ENCODE assay signal across 9 cellular contexts in genomic region chr7:41003031-41003925, GRCh38.
DNase-seq lines count a peak whose midpoint lies in the region; ATAC-seq, FAIRE-seq and TF ChIP-seq lines count a peak whose summit lies in the region.
"Had no signal": no experiment of that assay in that cellular context is flagged by ENCODE, and none has a peak within 500 bp of the region (broad histone marks: within the 10 kb centered on the region; RNA-seq: fewer than 3 reads in every experiment).

No MANE protein-coding gene starts in this region.

- no peaks in the 10 kb centered on the region for H3K36me3 Mint-ChIP-seq in activated CD4-positive, alpha-beta T cell treated with anti-CD3 and anti-CD28 coated beads for 36 hours (ENCODE audit: low read depth)
- H3K36me3 Mint-ChIP-seq: stimulated activated effector memory CD8-positive, alpha-beta T cell treated with anti-CD3 and anti-CD28 coated beads, Interleukin-12 subunit alpha, Interleukin-12 subunit beta, amount 100 ng/mL, for 72 hours had no signal

- H3K79me2 ChIP-seq in PC-3 (ENCODE audit: low read length) (no peaks in the 10 kb centered on the region), endothelial cell of umbilical vein (ENCODE audit: control insufficient read depth, insufficient read depth, low read length) (no peaks in the 10 kb centered on the region)

- H3K9me2 ChIP-seq in PC-3 (replicated peaks; ENCODE audit: low read length) = no peaks in the 10 kb centered on the region

- H3K9ac ChIP-seq in PC-3 (ENCODE audit: low read length) (no peak overlapping the region; the same call in 1 of the 2 replicates), endothelial cell of umbilical vein (replicated peaks; ENCODE audit: extremely low read depth, insufficient read depth, low read length) (no peak overlapping the region)

- H3K4me1 ChIP-seq in PC-3 (ENCODE audit: insufficient read depth, low read length) (peaks cover 54% of the 10 kb centered on the region), endothelial cell of umbilical vein (ENCODE audit: control insufficient read depth, extremely low read depth, insufficient read depth, low read length) (no peaks in the 10 kb centered on the region)

- no peak for TF ChIP-seq POLR2A in endothelial cell of umbilical vein (IDR thresholded peaks at IDR 0.05; ENCODE audit: low read depth, low read length)

- H3K9me1 ChIP-seq in endothelial cell of umbilical vein (replicated peaks; ENCODE audit: control insufficient read depth, extremely low read depth, insufficient read depth, low read length) = no peaks in the 10 kb centered on the region

- POLR2A ChIA-PET in activated CD4-positive, alpha-beta T cell treated with anti-CD3 and anti-CD28 coated beads for 36 hours (lab: Charles Lee) = no interaction called here
- POLR2A ChIA-PET in HEK293T (lab: Yijun Ruan, JAX) (no interaction called here), PC-3 (lab: Charles Lee; ENCODE audit: unreplicated experiment) (interaction anchor here (0.8 kb wide), 1 partner anchor 696 kb away, joined by 3 read pairs; no protein-coding TSS in a partner anchor), endothelial cell of umbilical vein (lab: Charles Lee) (no interaction called here)

- H3K27ac ChIP-seq in PC-3 (ENCODE audit: low read length) = peak overlapping the region; percentile 84
- H3K27ac ChIP-seq in endothelial cell of umbilical vein (ENCODE audit: insufficient read depth, low read depth, low read length) = no peak overlapping the region

- H3K4me2 ChIP-seq in PC-3 (ENCODE audit: low read length) = no peak overlapping the region
- no peak overlapping the region for H3K4me2 ChIP-seq in endothelial cell of umbilical vein (ENCODE audit: insufficient read depth, low read length)

- peak; percentile 71 for DNase-seq in activated CD4-positive, alpha-beta T cell treated with anti-CD3 and anti-CD28 coated beads for 36 hours
- no peak for DNase-seq in activated CD4-positive, alpha-beta T cell treated with anti-CD3 and anti-CD28 coated beads, Interleukin-2, amount 50 U/mL, for 1 hour
- peak; percentile 36 for DNase-seq in HEK293T (ENCODE audit: extremely low spot score)
- peak; percentile 79 for DNase-seq in PC-3
- peak; percentile 80 for DNase-seq in endothelial cell of umbilical vein (ENCODE audit: low read depth, low spot score)
- DNase-seq in omental fat pad (ENCODE audit: low spot score) = peak; percentile 23
- DNase-seq in NCI-H2227 (lab: John Stamatoyannopoulos, UW; ENCODE audit: unreplicated experiment) = no peak

- H3K4me1 Mint-ChIP-seq in activated CD4-positive, alpha-beta T cell treated with anti-CD3 and anti-CD28 coated beads for 36 hours = no peaks in the 10 kb centered on the region
- H3K4me1 Mint-ChIP-seq: stimulated activated effector memory CD8-positive, alpha-beta T cell treated with anti-CD3 and anti-CD28 coated beads, Interleukin-12 subunit alpha, Interleukin-12 subunit beta, amount 100 ng/mL, for 72 hours had no signal

- BruUV-seq in PC-3 (replicated peaks; lab: Mats Ljungman, UMichigan) (no TSS peak), endothelial cell of umbilical vein (replicated peaks; lab: Mats Ljungman, UMichigan) (no TSS peak)

- no peak for ATAC-seq in activated CD4-positive, alpha-beta T cell treated with anti-CD3 and anti-CD28 coated beads for 36 hours
- ATAC-seq in PC-3 = peak; percentile 23
- no peak for ATAC-seq in omental fat pad (ENCODE audit: low FRiP score)
- no peak for ATAC-seq in HG03520 (IDR thresholded peaks at IDR 0.05; ENCODE audit: unreplicated experiment)
- ATAC-seq: stimulated activated effector memory CD8-positive, alpha-beta T cell treated with anti-CD3 and anti-CD28 coated beads, Interleukin-12 subunit alpha, Interleukin-12 subunit beta, amount 100 ng/mL, for 72 hours had no signal

- H3K27me3 ChIP-seq in PC-3 (ENCODE audit: low read length) = no peaks in the 10 kb centered on the region
- no peaks in the 10 kb centered on the region for H3K27me3 ChIP-seq in endothelial cell of umbilical vein (ENCODE audit: control insufficient read depth in 2 of 2, insufficient read depth in 2 of 2, low read length in 2 of 2)

- H3K9me3 ChIP-seq in PC-3 (ENCODE audit: low read length) = no peaks in the 10 kb centered on the region
- no peaks in the 10 kb centered on the region for H3K9me3 ChIP-seq in endothelial cell of umbilical vein (replicated peaks; ENCODE audit: control insufficient read depth, insufficient read depth, low read length)

- no peaks in the 10 kb centered on the region for H3K9me3 Mint-ChIP-seq in activated CD4-positive, alpha-beta T cell treated with anti-CD3 and anti-CD28 coated beads for 36 hours (ENCODE audit: low read depth)

- no peaks in the 10 kb centered on the region for H3K27me3 Mint-ChIP-seq in activated CD4-positive, alpha-beta T cell treated with anti-CD3 and anti-CD28 coated beads for 36 hours

- no peak overlapping the region for H3K27ac Mint-ChIP-seq in activated CD4-positive, alpha-beta T cell treated with anti-CD3 and anti-CD28 coated beads for 36 hours
- H3K27ac Mint-ChIP-seq: stimulated activated effector memory CD8-positive, alpha-beta T cell treated with anti-CD3 and anti-CD28 coated beads, Interleukin-12 subunit alpha, Interleukin-12 subunit beta, amount 100 ng/mL, for 72 hours had no signal

- H4K20me1 ChIP-seq in PC-3 (ENCODE audit: low read length) = no peaks in the 10 kb centered on the region
- H4K20me1 ChIP-seq in endothelial cell of umbilical vein (replicated peaks; ENCODE audit: control insufficient read depth, extremely low read depth, insufficient read depth, low read length) = no peaks in the 10 kb centered on the region

- no peaks in the 10 kb centered on the region for H3F3A ChIP-seq in PC-3 (ENCODE audit: low read length, unreplicated experiment)

- no peaks in the 10 kb centered on the region for H3K36me3 ChIP-seq in PC-3 (ENCODE audit: low read depth, low read length)
- no peaks in the 10 kb centered on the region for H3K36me3 ChIP-seq in endothelial cell of umbilical vein (ENCODE audit: control insufficient read depth in 2 of 2, extremely low read depth in 1 of 2, insufficient read depth in 2 of 2, low read length in 2 of 2)

- no peak overlapping the region for H3K4me3 Mint-ChIP-seq in activated CD4-positive, alpha-beta T cell treated with anti-CD3 and anti-CD28 coated beads for 36 hours
- H3K4me3 Mint-ChIP-seq: stimulated activated effector memory CD8-positive, alpha-beta T cell treated with anti-CD3 and anti-CD28 coated beads, Interleukin-12 subunit alpha, Interleukin-12 subunit beta, amount 100 ng/mL, for 72 hours had no signal

- dilution Hi-C loops in endothelial cell of umbilical vein (cut with MboI; ENCODE audit: extremely low pct_ligation_motif_present, low sequenced_read_pairs) = no loop called here

- TF ChIP-seq CTCF in PC-3 (conservative IDR thresholded peaks at IDR 0.05; ENCODE audit: low read depth, low read length) = peak; percentile 92
- peak; percentile 73 to 77 for TF ChIP-seq CTCF in endothelial cell of umbilical vein (IDR thresholded peaks at IDR 0.05; ENCODE audit: extremely low read depth in 1 of 2, insufficient read depth in 1 of 2, low read depth in 1 of 2, low read length in 2 of 2)
- TF ChIP-seq CTCF in omental fat pad (IDR thresholded peaks at IDR 0.05) = no peak

- intact Hi-C loops in activated CD4-positive, alpha-beta T cell treated with anti-CD3 and anti-CD28 coated beads for 36 hours (cut with DNase I, micrococcal nuclease) = loop anchor here in 1 of 2 experiments (5.0 kb wide), 1 partner anchor 694 kb away; no protein-coding TSS in a partner anchor
- intact Hi-C loops in PC-3 (cut with micrococcal nuclease) (no loop called here), endothelial cell of umbilical vein (cut with micrococcal nuclease) (loop anchor here (1.0 to 10.0 kb wide), 7 partner anchors 187 to 771 kb away; no protein-coding TSS in a partner anchor)

- H2AFZ ChIP-seq in PC-3 (ENCODE audit: low read length) = no peak overlapping the region
- no peak overlapping the region for H2AFZ ChIP-seq in endothelial cell of umbilical vein (ENCODE audit: low read depth, low read length)

- peak; percentile 76 for FAIRE-seq in endothelial cell of umbilical vein (lab: Jason Lieb, UNC)

- CTCF ChIA-PET in activated CD4-positive, alpha-beta T cell treated with anti-CD3 and anti-CD28 coated beads for 36 hours (lab: Charles Lee) = interaction anchor here (0.5 to 3.0 kb wide), 4 partner anchors 9 to 436 kb away, joined by 3 to 13 read pairs (median 4); no protein-coding TSS in a partner anchor
- CTCF ChIA-PET in HEK293T (lab: Yijun Ruan, JAX) (interaction anchor here (0.7 to 2.0 kb wide), 11 partner anchors 9 to 713 kb away, joined by 3 to 7 read pairs (median 3); no protein-coding TSS in a partner anchor), PC-3 (lab: Charles Lee) (interaction anchor here (0.6 kb wide), 2 partner anchors 27 to 165 kb away, joined by 3 to 4 read pairs; no protein-coding TSS in a partner anchor), endothelial cell of umbilical vein (lab: Charles Lee) (interaction anchor here (0.5 to 5.8 kb wide), 49 partner anchors 8 to 1896 kb away, joined by 3 to 87 read pairs (median 3); partner anchors contain the start of gene INHBA)

- H3K4me3 ChIP-seq in PC-3 (ENCODE audit: low read length) (no peak overlapping the region), endothelial cell of umbilical vein (replicated peaks in 1 of 3; ENCODE audit: insufficient read depth in 1 of 3, low read depth in 1 of 3, low read length in 3 of 3) (no peak overlapping the region)

TF ChIP-seq in HEK293T, 16 proteins besides CTCF, POLR2A, EP300 and RAD21 (continues in another document):
- TF ChIP-seq FOXM1 (IDR thresholded peaks at IDR 0.05; ENCODE audit: borderline replicate concordance) (no peak), NFRKB (IDR thresholded peaks at IDR 0.05) (no peak), FOXK2 (IDR thresholded peaks at IDR 0.05) (no peak), FOXA1 (IDR thresholded peaks at IDR 0.05) (no peak), L3MBTL2 (conservative IDR thresholded peaks at IDR 0.05) (no peak)

TF ChIP-seq in endothelial cell of umbilical vein, 7 proteins besides CTCF, POLR2A, EP300 and RAD21:
- TF ChIP-seq GATA2 (IDR thresholded peaks at IDR 0.05; ENCODE audit: insufficient read depth, insufficient read length, low read depth, low read length) (no peak), MYC (IDR thresholded peaks at IDR 0.05; ENCODE audit: low read depth, low read length) (no peak), POLR2AphosphoS5 (IDR thresholded peaks at IDR 0.05; ENCODE audit: insufficient read depth, low read depth, low read length) (no peak), EZH2 (IDR thresholded peaks at IDR 0.05; ENCODE audit: borderline replicate concordance, low read depth, low read length, severe bottlenecking) (no peak), MAX (IDR thresholded peaks at IDR 0.05; ENCODE audit: insufficient read depth, insufficient read length) (no peak), FOS (IDR thresholded peaks at IDR 0.05; ENCODE audit: borderline replicate concordance, insufficient read depth, low read length) (no peak), JUN (IDR thresholded peaks at IDR 0.05; ENCODE audit: borderline replicate concordance, insufficient read depth, insufficient read length, low read depth) (no peak)
TF ChIP-seq in endothelial cell of umbilical vein: peak in this region for 0.

Comparison
In these comparisons a context has a peak if more than half of its experiments do, and no peak if none do; other contexts are left out.
1. DNase-seq: peak in activated CD4-positive, alpha-beta T cell treated with anti-CD3 and anti-CD28 coated beads for 36 hours (single experiment), HEK293T (single experiment), PC-3 (single experiment), endothelial cell of umbilical vein (single experiment) and omental fat pad (single experiment); none in activated CD4-positive, alpha-beta T cell treated with anti-CD3 and anti-CD28 coated beads, Interleukin-2, amount 50 U/mL, for 1 hour (single experiment) and NCI-H2227 (single experiment).
2. CTCF ChIP-seq: peak in PC-3 (single experiment) and endothelial cell of umbilical vein (2 of 2); none in omental fat pad (0 of 3).